10 cellular contexts compared by ENCODE assay signal in the genomic region with DNA sequence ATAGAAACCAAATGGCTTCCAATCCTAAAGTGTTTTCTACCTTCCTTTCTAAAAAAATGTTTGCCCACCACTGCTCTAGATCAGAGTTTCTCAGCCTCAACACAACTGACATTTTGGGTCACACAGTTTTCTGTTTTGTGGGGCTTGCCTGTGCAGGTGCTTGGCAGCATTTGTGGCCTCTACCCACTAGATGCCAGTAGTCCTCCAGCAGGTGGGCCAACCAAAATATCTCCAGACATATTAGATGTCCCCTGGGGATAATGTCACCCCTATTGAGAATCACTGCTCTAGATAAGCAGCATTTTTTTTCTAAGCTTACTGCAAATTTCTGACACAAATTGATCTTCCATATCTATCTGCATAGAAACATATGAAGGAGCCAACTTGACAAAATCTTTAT. TPM values are rescaled to one million over a fixed set of nuclear protein-coding genes. Genes with fewer than 3 reads are reported as not detected.
A peak's percentile ranks its signal among the peaks of the same experiment; 100 is the strongest.
DNase-seq lines count a peak whose midpoint lies in the region; ATAC-seq and TF ChIP-seq lines count a peak whose summit lies in the region.
"Had no signal": no experiment of that assay in that cellular context is flagged by ENCODE, and none has a peak within 500 bp of the region (broad histone marks: within the 10 kb centered on the region; RNA-seq: fewer than 3 reads in every experiment).

No MANE protein-coding gene starts in this region.

- in situ Hi-C loops in GM13976 (cut with MboI; ENCODE audit: low sequenced_read_pairs, unreplicated experiment): no loop called here

- CTCF ChIA-PET in activated CD4-positive, alpha-beta T cell treated with anti-CD3 and anti-CD28 coated beads for 36 hours (lab: Charles Lee): interaction anchor here (0.6 to 1.1 kb wide), 3 partner anchors 9 to 19 kb away, joined by 3 read pairs; no protein-coding TSS in a partner anchor

- intact Hi-C loops in activated CD4-positive, alpha-beta T cell treated with anti-CD3 and anti-CD28 coated beads for 36 hours (cut with DNase I, micrococcal nuclease): no loop called here
- intact Hi-C loops in activated CD4-positive, alpha-beta T cell treated with anti-CD3 and anti-CD28 coated beads, Interleukin-2, amount 10 ng/mL, durations not matched to agents 24 days and 14 days (cut with micrococcal nuclease): no loop called here

- H3K9me3 Mint-ChIP-seq in activated CD4-positive, alpha-beta T cell treated with anti-CD3 and anti-CD28 coated beads for 36 hours (ENCODE audit: low read depth): no peaks in the 10 kb centered on the region
- peaks cover 5% of the 10 kb centered on the region for H3K9me3 Mint-ChIP-seq in activated CD4-positive, alpha-beta T cell treated with anti-CD3 and anti-CD28 coated beads, Interleukin-2, amount 10 ng/mL, durations not matched to agents 24 days and 14 days
- H3K9me3 Mint-ChIP-seq in stimulated activated effector memory CD8-positive, alpha-beta T cell treated with anti-CD3 and anti-CD28 coated beads, Interleukin-12 subunit alpha, Interleukin-12 subunit beta, amount 100 ng/mL, for 72 hours: no peaks in the 10 kb centered on the region

- no peaks in the 10 kb centered on the region for H3K4me1 Mint-ChIP-seq in activated CD4-positive, alpha-beta T cell treated with anti-CD3 and anti-CD28 coated beads for 36 hours
- no peaks in the 10 kb centered on the region for H3K4me1 Mint-ChIP-seq in activated CD4-positive, alpha-beta T cell treated with anti-CD3 and anti-CD28 coated beads, Interleukin-2, amount 10 ng/mL, durations not matched to agents 24 days and 14 days
- H3K4me1 Mint-ChIP-seq in stimulated activated effector memory CD8-positive, alpha-beta T cell treated with anti-CD3 and anti-CD28 coated beads, Interleukin-12 subunit alpha, Interleukin-12 subunit beta, amount 100 ng/mL, for 72 hours: no peaks in the 10 kb centered on the region

- no peaks in the 10 kb centered on the region for H3K36me3 Mint-ChIP-seq in activated CD4-positive, alpha-beta T cell treated with anti-CD3 and anti-CD28 coated beads for 36 hours (ENCODE audit: low read depth)
- H3K36me3 Mint-ChIP-seq in activated CD4-positive, alpha-beta T cell treated with anti-CD3 and anti-CD28 coated beads, Interleukin-2, amount 10 ng/mL, durations not matched to agents 24 days and 14 days (ENCODE audit: low read depth): no peaks in the 10 kb centered on the region
- no peaks in the 10 kb centered on the region for H3K36me3 Mint-ChIP-seq in stimulated activated effector memory CD8-positive, alpha-beta T cell treated with anti-CD3 and anti-CD28 coated beads, Interleukin-12 subunit alpha, Interleukin-12 subunit beta, amount 100 ng/mL, for 72 hours

- peaks cover 2% of the 10 kb centered on the region for H3K27me3 Mint-ChIP-seq in activated CD4-positive, alpha-beta T cell treated with anti-CD3 and anti-CD28 coated beads for 36 hours
- no peaks in the 10 kb centered on the region for H3K27me3 Mint-ChIP-seq in activated CD4-positive, alpha-beta T cell treated with anti-CD3 and anti-CD28 coated beads, Interleukin-2, amount 10 ng/mL, durations not matched to agents 24 days and 14 days

- TF ChIP-seq CTCF in GM13976 (IDR thresholded peaks at IDR 0.05; ENCODE audit: borderline replicate concordance, control extremely low read depth, extremely low read depth, insufficient read depth, missing control alignments): no peak

- H3K27ac Mint-ChIP-seq in activated CD4-positive, alpha-beta T cell treated with anti-CD3 and anti-CD28 coated beads for 36 hours: no peak overlapping the region
- no peak overlapping the region for H3K27ac Mint-ChIP-seq in activated CD4-positive, alpha-beta T cell treated with anti-CD3 and anti-CD28 coated beads, Interleukin-2, amount 10 ng/mL, durations not matched to agents 24 days and 14 days
- no peak overlapping the region for H3K27ac Mint-ChIP-seq in stimulated activated effector memory CD8-positive, alpha-beta T cell treated with anti-CD3 and anti-CD28 coated beads, Interleukin-12 subunit alpha, Interleukin-12 subunit beta, amount 100 ng/mL, for 72 hours

- POLR2A ChIA-PET in activated CD4-positive, alpha-beta T cell treated with anti-CD3 and anti-CD28 coated beads for 36 hours (lab: Charles Lee): no interaction called here

- DNase-seq in activated CD4-positive, alpha-beta T cell treated with anti-CD3 and anti-CD28 coated beads for 36 hours: peak; percentile 8
- no peak for DNase-seq in activated CD4-positive, alpha-beta T cell treated with anti-CD3 and anti-CD28 coated beads, Interleukin-2, amount 10 ng/mL, durations not matched to agents 24 days and 14 days
- DNase-seq in stimulated activated effector memory CD8-positive, alpha-beta T cell treated with anti-CD3 and anti-CD28 coated beads, Interleukin-12 subunit alpha, Interleukin-12 subunit beta, amount 100 ng/mL, for 72 hours (ENCODE audit: low spot score in 2 of 2): no peak
- no peak for DNase-seq in stimulated activated naive CD4-positive, alpha-beta T cell treated with Interleukin-2 at 50 U/mL for 16 hours (lab: John Stamatoyannopoulos, UW)
- DNase-seq in AML-193 (lab: John Stamatoyannopoulos, UW) (no peak), GM13976 (ENCODE audit: low spot score) (no peak)
- DNase-seq: activated gamma-delta T cell treated with Interleukin-2 at 50 U/mL for 16 hours, NCI-H2227 treated with DMSO at 0.1 percent for 48 hours had no signal

- no peak for ATAC-seq in activated CD4-positive, alpha-beta T cell treated with anti-CD3 and anti-CD28 coated beads for 36 hours
- ATAC-seq in GM21526 (IDR thresholded peaks at IDR 0.05; ENCODE audit: low FRiP score, unreplicated experiment): peak; percentile 63
- ATAC-seq in HG03460 (IDR thresholded peaks at IDR 0.05; ENCODE audit: unreplicated experiment): peak; percentile 89
- ATAC-seq in stimulated activated effector memory CD8-positive, alpha-beta T cell treated with anti-CD3 and anti-CD28 coated beads, Interleukin-12 subunit alpha, Interleukin-12 subunit beta, amount 100 ng/mL, for 72 hours: peak; percentile 32

- no peak overlapping the region for H3K4me3 Mint-ChIP-seq in activated CD4-positive, alpha-beta T cell treated with anti-CD3 and anti-CD28 coated beads for 36 hours
- no peak overlapping the region for H3K4me3 Mint-ChIP-seq in activated CD4-positive, alpha-beta T cell treated with anti-CD3 and anti-CD28 coated beads, Interleukin-2, amount 10 ng/mL, durations not matched to agents 24 days and 14 days
- H3K4me3 Mint-ChIP-seq in stimulated activated effector memory CD8-positive, alpha-beta T cell treated with anti-CD3 and anti-CD28 coated beads, Interleukin-12 subunit alpha, Interleukin-12 subunit beta, amount 100 ng/mL, for 72 hours: no peak overlapping the region

RNA-seq across cellular contexts. Expression of gene EPM2A, which starts 26.3 kb away (rescaled TPM):
- 1 to 10 TPM; 6.7 to 7.2 TPM for total RNA-seq in activated CD4-positive, alpha-beta T cell treated with anti-CD3 and anti-CD28 coated beads for 36 hours
- 4.2 and 4.6 TPM in 2 replicates for total RNA-seq in activated CD4-positive, alpha-beta T cell treated with anti-CD3 and anti-CD28 coated beads, Interleukin-2, amount 10 ng/mL, durations not matched to agents 24 days and 14 days

RNA-seq across cellular contexts. Expression of gene FBXO30, which starts 53.0 kb away (rescaled TPM):
- 1 to 10 TPM; 2.3 to 2.8 TPM for total RNA-seq in activated CD4-positive, alpha-beta T cell treated with anti-CD3 and anti-CD28 coated beads for 36 hours
- 6.3 and 6.6 TPM in 2 replicates for total RNA-seq in activated CD4-positive, alpha-beta T cell treated with anti-CD3 and anti-CD28 coated beads, Interleukin-2, amount 10 ng/mL, durations not matched to agents 24 days and 14 days
